7 cellular contexts compared by ENCODE assay signal in genomic region chr21:5232176-5232958, GRCh38.
DNase-seq lines count a peak whose midpoint lies in the region; ATAC-seq, FAIRE-seq and TF ChIP-seq lines count a peak whose summit lies in the region.
"Not testable (repeated sequence)": the region's sequence is repeated elsewhere in the genome, so short reads cannot be mapped to it uniquely, and the experiment has no call there.

No MANE protein-coding gene starts in this region.

- not testable (repeated sequence) for H3K79me1 ChIP-seq in mesendoderm (ENCODE audit: low read length)

- not testable (repeated sequence) for H2BK15ac ChIP-seq in mesendoderm (replicated peaks; ENCODE audit: low read depth)

- not testable (repeated sequence) for H3K18ac ChIP-seq in mesendoderm (ENCODE audit: low read length)

- peaks cover 15% of the 10 kb centered on the region for H3K27me3 Mint-ChIP-seq in endothelial cell (ENCODE audit: unreplicated experiment)

- not testable (repeated sequence) for H3K4ac ChIP-seq in mesendoderm (ENCODE audit: low read depth, low read length)

- intact Hi-C loops in right cardiac atrium (cut with DNase I); kidney (cut with DNase I); lower lobe of right lung (cut with DNase I): not testable (repeated sequence)

- DNase-seq in activated CD8-positive, alpha-beta memory T cell treated with anti-CD3 and anti-CD28 coated beads, Interleukin-2, amount 50 U/mL, for 48 hours = peak; percentile 54
- not testable (repeated sequence) for DNase-seq in endothelial cell (ENCODE audit: low spot score); mesendoderm
- DNase-seq in right cardiac atrium (peak in 2 of 3 donors; percentile 29 to 33), kidney (peak; percentile 71), lower lobe of right lung (peak; percentile 46)

- peaks cover 70% of the 10 kb centered on the region for H3K9me3 Mint-ChIP-seq in endothelial cell (ENCODE audit: unreplicated experiment)

- not testable (repeated sequence) for H3K4me1 ChIP-seq in HUES48 (ENCODE audit: control insufficient read depth, insufficient read depth, low read length); right cardiac atrium (ENCODE audit: control insufficient read depth, insufficient read depth, low read length); kidney (ENCODE audit: control insufficient read depth in 1 of 2, insufficient read depth in 1 of 2, low read depth in 1 of 2, low read length in 2 of 2); lower lobe of right lung; mesendoderm (ENCODE audit: control insufficient read depth, low read depth, low read length)

- H3K56ac ChIP-seq in mesendoderm (ENCODE audit: low read length) = not testable (repeated sequence)

- H3K27me3 ChIP-seq in HUES48 (ENCODE audit: control insufficient read depth, insufficient read depth, low read length); right cardiac atrium (ENCODE audit: control insufficient read depth, insufficient read depth); lower lobe of right lung (ENCODE audit: low read depth); mesendoderm (ENCODE audit: insufficient read depth, low read length, poor library complexity): not testable (repeated sequence)

- not testable (repeated sequence) for H2AK5ac ChIP-seq in mesendoderm (ENCODE audit: low read length)

- peak overlapping the region; percentile 6 for H3K4me3 Mint-ChIP-seq in endothelial cell (ENCODE audit: unreplicated experiment)

- peak overlapping the region; percentile 9 for H3K27ac Mint-ChIP-seq in endothelial cell (ENCODE audit: unreplicated experiment)

- FAIRE-seq in kidney (lab: Jason Lieb, UNC) = not testable (repeated sequence)

- WGBS in right cardiac atrium = 58% methylated on average over 7 of the region's 7 CpGs
- WGBS in mesendoderm (ENCODE audit: extremely low coverage, insufficient coverage, low lambda C conversion rate) = no CpG with 5 or more reads among the region's 7 CpGs

- H3K36me3 Mint-ChIP-seq in endothelial cell (ENCODE audit: low read depth, unreplicated experiment) = peaks cover 28% of the 10 kb centered on the region

- H3K9me3 ChIP-seq in HUES48 (ENCODE audit: control insufficient read depth, insufficient read depth, low read length) (peaks cover 88% of the 10 kb centered on the region), kidney (ENCODE audit: control insufficient read depth in 1 of 2, low read length in 2 of 2) (peaks cover 0 to 15% of the 10 kb centered on the region in 2 donors)
- not testable (repeated sequence) for H3K9me3 ChIP-seq in right cardiac atrium (ENCODE audit: control insufficient read depth, low read length); lower lobe of right lung

- TF ChIP-seq CTCF in endothelial cell (IDR thresholded peaks at IDR 0.05; ENCODE audit: unreplicated experiment); kidney (IDR thresholded peaks at IDR 0.05; ENCODE audit: borderline replicate concordance, extremely low read depth, insufficient read depth); lower lobe of right lung (IDR thresholded peaks at IDR 0.05): not testable (repeated sequence)

- not testable (repeated sequence) for H3K27ac ChIP-seq in HUES48 (ENCODE audit: low read depth, low read length); right cardiac atrium (ENCODE audit: low read length); kidney (ENCODE audit: low read depth in 2 of 2, low read length in 2 of 2); lower lobe of right lung; mesendoderm (ENCODE audit: low read depth, low read length)

- not testable (repeated sequence) for H3K36me3 ChIP-seq in HUES48 (ENCODE audit: control insufficient read depth, insufficient read depth, low read length); kidney (ENCODE audit: control insufficient read depth in 1 of 2, insufficient read depth in 2 of 2, low read length in 2 of 2); lower lobe of right lung; mesendoderm (ENCODE audit: control insufficient read depth, insufficient read depth, low read length)

- H3K9ac ChIP-seq in HUES48 (ENCODE audit: low read depth, low read length); kidney (ENCODE audit: low read length in 2 of 2); mesendoderm (ENCODE audit: low read length): not testable (repeated sequence)

- H3K4me3 ChIP-seq in HUES48 (ENCODE audit: low read depth, low read length) (peak overlapping the region; percentile 26; the same call in 1 of the 2 replicates), mesendoderm (ENCODE audit: low read length) (peak overlapping the region; percentile 32)
- not testable (repeated sequence) for H3K4me3 ChIP-seq in right cardiac atrium (ENCODE audit: low read length); kidney (ENCODE audit: low read length in 2 of 2); lower lobe of right lung

- H4K5ac ChIP-seq in mesendoderm (ENCODE audit: low read length) = not testable (repeated sequence)

- H2BK5ac ChIP-seq in mesendoderm (ENCODE audit: low read length) = not testable (repeated sequence)

- H3K4me1 Mint-ChIP-seq in endothelial cell (ENCODE audit: unreplicated experiment) = not testable (repeated sequence)

- H3K23ac ChIP-seq in mesendoderm (ENCODE audit: low read length) = not testable (repeated sequence)

- not testable (repeated sequence) for H2BK120ac ChIP-seq in mesendoderm (ENCODE audit: low read depth, low read length)

- H3K4me2 ChIP-seq in mesendoderm (ENCODE audit: low read length) = not testable (repeated sequence)

- ATAC-seq in right cardiac atrium, lower lobe of right lung: not testable (repeated sequence)

- not testable (repeated sequence) for H3K79me2 ChIP-seq in mesendoderm (ENCODE audit: control insufficient read depth, insufficient read depth, low read length)

- H4K8ac ChIP-seq in mesendoderm (ENCODE audit: low read depth, low read length) = not testable (repeated sequence)
